In the genomic region with DNA sequence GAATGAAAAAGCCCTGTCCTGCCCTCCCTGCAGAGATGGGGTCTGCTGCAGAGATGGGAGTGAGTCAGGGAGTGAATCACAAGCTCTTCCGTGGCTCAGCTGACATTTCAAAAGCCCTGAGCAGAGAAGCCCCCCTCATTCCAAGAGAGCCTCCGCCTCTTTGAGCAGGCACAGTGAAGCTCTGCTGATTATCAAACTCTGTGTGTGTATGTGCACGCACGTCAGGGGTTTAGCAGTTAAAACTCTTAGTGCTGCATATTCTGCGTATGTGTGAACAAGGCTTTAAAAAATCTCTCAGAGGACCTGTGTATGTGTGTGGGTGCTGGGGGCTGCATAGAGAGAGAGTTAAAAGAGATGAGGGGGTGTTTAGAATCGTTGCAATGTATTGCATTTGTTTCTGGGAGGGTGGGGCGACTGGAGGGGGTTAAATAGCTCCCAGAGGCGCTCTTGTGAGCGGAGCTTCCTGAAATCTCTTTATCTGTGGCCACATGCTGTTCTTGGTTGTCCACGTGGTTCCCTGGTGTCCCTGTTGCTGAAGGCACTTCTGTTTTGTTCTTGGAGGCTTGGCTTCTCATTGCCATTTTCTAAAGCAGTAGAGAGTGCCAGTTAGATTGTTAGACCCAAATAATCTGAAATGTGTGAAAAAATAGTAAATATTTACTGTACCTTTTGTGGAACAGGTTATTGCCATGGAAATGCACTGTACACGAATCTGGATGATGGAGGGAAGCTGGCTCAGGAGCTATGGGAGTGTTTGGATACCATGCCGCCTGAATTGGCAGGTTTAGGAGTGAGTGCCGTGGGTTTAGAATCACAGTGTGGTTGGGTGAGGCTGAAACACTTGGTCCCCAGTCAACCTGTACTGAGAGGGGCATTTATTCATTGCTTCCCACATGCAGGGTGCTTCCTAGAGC, we compare ENCODE assay signal across 8 cellular contexts.
DNase-seq lines count a peak whose midpoint lies in the region; ATAC-seq and TF ChIP-seq lines count a peak whose summit lies in the region.

No MANE protein-coding gene starts in this region.

- no peaks in the 10 kb centered on the region for H3K79me2 ChIP-seq in OCI-LY7 (ENCODE audit: insufficient read depth, low read depth, low read length)

- no peaks in the 10 kb centered on the region for H3K9me3 Mint-ChIP-seq in stimulated activated naive B cell treated with anti-CD40 and anti-IgM and Interleukin-4, amounts not matched to agents 10 μg/mL and 1 μg/mL and 100 μg/mL, for 72 hours

- peaks cover 69 to 92% of the 10 kb centered on the region in 2 donors for H3K4me1 Mint-ChIP-seq in stimulated activated naive B cell treated with anti-CD40 and anti-IgM and Interleukin-4, amounts not matched to agents 10 μg/mL and 1 μg/mL and 100 μg/mL, for 72 hours

- H3K27ac ChIP-seq in OCI-LY7 (ENCODE audit: low read depth, low read length, poor library complexity, severe bottlenecking), result no peak overlapping the region

- BruUV-seq in OCI-LY7 (replicated peaks; lab: Mats Ljungman, UMichigan), result no TSS peak

- H2AFZ ChIP-seq in OCI-LY7 (ENCODE audit: low read length), result no peak overlapping the region

- peak; percentile 47 to 57 for ATAC-seq in stimulated activated naive B cell treated with anti-CD40 and anti-IgM and Interleukin-4, amounts not matched to agents 10 μg/mL and 1 μg/mL and 100 μg/mL, for 72 hours (replicated peaks)
- ATAC-seq in esophagus mucosa, result no peak

- peak; percentile 30 for DNase-seq in activated gamma-delta T cell treated with Interleukin-2 at 50 U/mL for 16 hours
- DNase-seq in activated gamma-delta T cell (lab: John Stamatoyannopoulos, UW), result no peak
- peak; percentile 66 for DNase-seq in activated CD8-positive, alpha-beta memory T cell treated with anti-CD3 and anti-CD28 coated beads, Interleukin-2, amount 50 U/mL, for 48 hours
- DNase-seq in iPS-NIHi11 (ENCODE audit: low spot score), result peak; percentile 33
- DNase-seq in stimulated activated naive B cell treated with anti-CD40 and anti-IgM and Interleukin-4, amounts not matched to agents 10 μg/mL and 1 μg/mL and 100 μg/mL, for 72 hours, result no peak
- DNase-seq in OCI-LY7 (ENCODE audit: low spot score), result no peak
- DNase-seq in NAMALWA (ENCODE audit: low spot score), result no peak

- POLR2A ChIA-PET in OCI-LY7 (lab: Charles Lee), result interaction anchor here (0.8 kb wide), 1 partner anchor 150 kb away, joined by 3 read pairs; no protein-coding TSS in a partner anchor

- no peaks in the 10 kb centered on the region for H4K20me1 ChIP-seq in OCI-LY7 (ENCODE audit: insufficient read depth, low read length)

- peak overlapping the region; percentile 49 to 60 for H3K4me3 Mint-ChIP-seq in stimulated activated naive B cell treated with anti-CD40 and anti-IgM and Interleukin-4, amounts not matched to agents 10 μg/mL and 1 μg/mL and 100 μg/mL, for 72 hours

- no peaks in the 10 kb centered on the region for H3K27me3 Mint-ChIP-seq in stimulated activated naive B cell treated with anti-CD40 and anti-IgM and Interleukin-4, amounts not matched to agents 10 μg/mL and 1 μg/mL and 100 μg/mL, for 72 hours

- peak overlapping the region; percentile 48 for H3K27ac Mint-ChIP-seq in stimulated activated naive B cell treated with anti-CD40 and anti-IgM and Interleukin-4, amounts not matched to agents 10 μg/mL and 1 μg/mL and 100 μg/mL, for 72 hours

- CTCF ChIA-PET in OCI-LY7 (lab: Charles Lee; ENCODE audit: unreplicated experiment), result no interaction called here

- no peak overlapping the region for H3K4me2 ChIP-seq in OCI-LY7 (ENCODE audit: low read length)

- peaks cover 14 to 33% of the 10 kb centered on the region in 2 donors for H3K36me3 Mint-ChIP-seq in stimulated activated naive B cell treated with anti-CD40 and anti-IgM and Interleukin-4, amounts not matched to agents 10 μg/mL and 1 μg/mL and 100 μg/mL, for 72 hours

- no peaks in the 10 kb centered on the region for H3K36me3 ChIP-seq in OCI-LY7 (ENCODE audit: insufficient read depth, low read length)

- no peak overlapping the region for H3K4me3 ChIP-seq in OCI-LY7 (ENCODE audit: low read depth, low read length, poor library complexity, severe bottlenecking)

- H3K4me1 ChIP-seq in OCI-LY7 (ENCODE audit: insufficient read depth, low read length, poor library complexity, severe bottlenecking), result peaks cover 18% of the 10 kb centered on the region

- no peaks in the 10 kb centered on the region for H3K9me2 ChIP-seq in OCI-LY7 (ENCODE audit: insufficient read depth, low read length)

- intact Hi-C loops in OCI-LY7 (cut with micrococcal nuclease; ENCODE audit: unreplicated experiment), result no loop called here

- TF ChIP-seq CTCF in OCI-LY7 (conservative IDR thresholded peaks at IDR 0.05; ENCODE audit: low read length), result no peak

- H3K9me3 ChIP-seq in OCI-LY7 (ENCODE audit: low read length), result no peaks in the 10 kb centered on the region

Comparison
In these comparisons a context has a peak if more than half of its experiments do, and no peak if none do; other contexts are left out.
1. DNase-seq: peak in activated gamma-delta T cell treated with Interleukin-2 at 50 U/mL for 16 hours (single experiment), activated CD8-positive, alpha-beta memory T cell treated with anti-CD3 and anti-CD28 coated beads, Interleukin-2, amount 50 U/mL, for 48 hours (single experiment) and iPS-NIHi11 (single experiment); none in activated gamma-delta T cell (single experiment), stimulated activated naive B cell treated with anti-CD40 and anti-IgM and Interleukin-4, amounts not matched to agents 10 μg/mL and 1 μg/mL and 100 μg/mL, for 72 hours (single experiment), OCI-LY7 (single experiment) and NAMALWA (single experiment).